Comparison of ENCODE assay signal across 14 cellular contexts in the genomic region with DNA sequence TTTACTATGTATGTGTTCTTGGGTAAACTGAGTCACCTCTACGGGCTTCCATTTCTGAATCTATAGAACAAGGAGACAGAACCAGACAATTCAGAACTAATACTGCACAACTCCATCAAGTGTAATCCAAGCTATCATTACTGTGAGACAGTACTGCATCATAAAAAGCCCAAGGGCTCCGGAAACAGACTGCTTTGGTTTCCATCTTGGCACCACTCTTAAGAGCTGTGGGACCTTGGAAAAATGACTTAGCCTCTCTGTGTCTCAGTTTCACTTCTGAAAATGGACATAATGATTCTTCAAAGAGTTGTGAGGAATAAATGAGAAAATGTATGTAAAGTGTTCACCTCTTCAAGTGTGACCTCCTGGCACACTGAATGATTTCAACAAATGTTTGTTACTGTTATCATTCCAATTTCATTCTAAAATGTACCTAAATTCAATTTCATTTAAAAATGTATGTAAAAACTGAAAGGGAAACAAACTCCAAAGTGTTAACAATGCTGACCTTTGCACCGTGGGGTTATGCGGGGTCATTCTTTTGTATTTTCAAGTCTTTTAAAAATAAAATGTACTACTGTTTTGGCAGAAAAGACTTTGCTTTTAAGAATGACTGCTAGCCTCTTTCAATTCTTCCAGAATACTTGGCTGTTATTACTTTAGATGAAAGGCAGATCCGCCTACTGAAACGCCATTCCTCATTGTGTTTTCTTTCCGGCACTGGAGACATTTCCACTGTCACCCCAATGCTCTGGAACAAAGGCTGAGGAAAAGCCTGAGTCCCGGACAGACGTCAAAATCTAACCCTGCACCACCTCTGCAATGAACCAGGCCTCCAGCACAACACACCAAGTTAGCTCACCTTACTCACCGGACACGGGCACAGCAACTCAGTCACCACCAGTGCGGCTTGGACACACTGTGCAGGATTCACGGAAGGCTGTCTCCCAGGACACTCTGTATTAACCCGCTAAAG.
A peak's percentile ranks its signal among the peaks of the same experiment; 100 is the strongest.
DNase-seq lines count a peak whose midpoint lies in the region; ATAC-seq and TF ChIP-seq lines count a peak whose summit lies in the region.
"Had no signal": no experiment of that assay in that cellular context is flagged by ENCODE, and none has a peak within 500 bp of the region (broad histone marks: within the 10 kb centered on the region; RNA-seq: fewer than 3 reads in every experiment).

No MANE protein-coding gene starts in this region.

- no peak for ATAC-seq in HG02852 (IDR thresholded peaks at IDR 0.05; ENCODE audit: unreplicated experiment)

- H3K27ac ChIP-seq in adrenal gland (peak overlapping the region in 2 of 5 donors; percentile 44 to 59), right atrium auricular region (peak overlapping the region; percentile 54 to 65), substantia nigra (ENCODE audit: low read depth, low read length, poor library complexity, severe bottlenecking) (peak overlapping the region; percentile 44)

- H3K27me3 Mint-ChIP-seq in nephron progenitor cell (ENCODE audit: low read depth, poor library complexity): no peaks in the 10 kb centered on the region
- H3K27me3 Mint-ChIP-seq in activated T-cell treated with anti-CD3 and anti-CD28 coated beads, Interleukin-2, amount 50 U/mL, for 24 hours: no peaks in the 10 kb centered on the region
- H3K27me3 Mint-ChIP-seq: naive B cell had no signal

- H3K4me3 Mint-ChIP-seq in nephron progenitor cell: no peak overlapping the region
- no peak overlapping the region for H3K4me3 Mint-ChIP-seq in activated T-cell treated with anti-CD3 and anti-CD28 coated beads, Interleukin-2, amount 50 U/mL, for 24 hours
- H3K4me3 Mint-ChIP-seq: naive B cell had no signal

- no peak for TF ChIP-seq POLR2A in adrenal gland (IDR thresholded peaks at IDR 0.05)

- intact Hi-C loops in adrenal gland (cut with DNase I): no loop called here

- no peaks in the 10 kb centered on the region for H3K36me3 ChIP-seq in adrenal gland (replicated peaks in 1 of 2)
- H3K36me3 ChIP-seq in right atrium auricular region: no peaks in the 10 kb centered on the region

- TF ChIP-seq CTCF in adrenal gland (IDR thresholded peaks at IDR 0.05) (no peak), right atrium auricular region (IDR thresholded peaks at IDR 0.05) (no peak), nephron progenitor cell (IDR thresholded peaks at IDR 0.05) (no peak)

- peaks cover 50% of the 10 kb centered on the region for H3K36me3 Mint-ChIP-seq in nephron progenitor cell (ENCODE audit: low read depth)
- H3K36me3 Mint-ChIP-seq in activated T-cell treated with anti-CD3 and anti-CD28 coated beads, Interleukin-2, amount 50 U/mL, for 24 hours (ENCODE audit: low read depth): no peaks in the 10 kb centered on the region

- H3K4me3 ChIP-seq in adrenal gland (no peak overlapping the region), right atrium auricular region (no peak overlapping the region)
- H3K4me3 ChIP-seq: smooth muscle cell had no signal

- H3K4me1 Mint-ChIP-seq in nephron progenitor cell: peaks cover 62% of the 10 kb centered on the region
- peaks cover 4% of the 10 kb centered on the region for H3K4me1 Mint-ChIP-seq in activated T-cell treated with anti-CD3 and anti-CD28 coated beads, Interleukin-2, amount 50 U/mL, for 24 hours (ENCODE audit: low read depth)

- no peaks in the 10 kb centered on the region for H3K27me3 ChIP-seq in adrenal gland
- H3K27me3 ChIP-seq in right atrium auricular region: no peaks in the 10 kb centered on the region

- H3K9me3 Mint-ChIP-seq in nephron progenitor cell: no peaks in the 10 kb centered on the region
- H3K9me3 Mint-ChIP-seq in activated T-cell treated with anti-CD3 and anti-CD28 coated beads, Interleukin-2, amount 50 U/mL, for 24 hours: no peaks in the 10 kb centered on the region
- H3K9me3 Mint-ChIP-seq: naive B cell had no signal

- peaks cover 0 to 21% of the 10 kb centered on the region in 2 donors for H3K4me1 ChIP-seq in adrenal gland (replicated peaks in 1 of 2)
- H3K4me1 ChIP-seq in right atrium auricular region: peaks cover 0 to 18% of the 10 kb centered on the region in 2 donors

- H3K27ac Mint-ChIP-seq in nephron progenitor cell: peak overlapping the region; percentile 66
- no peak overlapping the region for H3K27ac Mint-ChIP-seq in activated T-cell treated with anti-CD3 and anti-CD28 coated beads, Interleukin-2, amount 50 U/mL, for 24 hours
- H3K27ac Mint-ChIP-seq: naive B cell had no signal

- WGBS in adrenal gland, 4 donors: 74 to 77% (median 76%) methylated on average over 14 of the region's 14 CpGs

- H3K9me3 ChIP-seq in adrenal gland (replicated peaks in 1 of 3): no peaks in the 10 kb centered on the region
- no peaks in the 10 kb centered on the region for H3K9me3 ChIP-seq in right atrium auricular region

- peak in 5 of 7 donors; percentile 30 to 70 (median 35) for DNase-seq in adrenal gland
- peak; percentile 64 for DNase-seq in right atrium auricular region (ENCODE audit: low spot score)
- DNase-seq in nephron progenitor cell: no peak
- DNase-seq in substantia nigra (lab: John Stamatoyannopoulos, UW): no peak
- no peak for DNase-seq in activated effector memory CD4-positive, alpha-beta T cell treated with anti-CD3 and anti-CD28 coated beads, Interleukin-2, amount 50 U/mL, for 16 hours
- no peak for DNase-seq in activated T-cell treated with anti-CD3 and anti-CD28 coated beads, Interleukin-2, amount 50 U/mL, for 24 hours
- DNase-seq in NCI-H1417 (lab: John Stamatoyannopoulos, UW): no peak
- DNase-seq: activated CD4-positive, alpha-beta T cell treated with anti-CD3 and anti-CD28 coated beads for 48 hours; activated T-cell treated with anti-CD3 and anti-CD28 coated beads, Interleukin-2, amount 50 U/mL, for 1 hour; naive B cell; NCI-H2081; NCI-H69 had no signal

Comparison
In these comparisons a context has a peak if more than half of its experiments do, and no peak if none do; other contexts are left out.
1. DNase-seq: peak in adrenal gland (5 of 7) and right atrium auricular region (single experiment); none in nephron progenitor cell (single experiment), substantia nigra (0 of 49), activated effector memory CD4-positive, alpha-beta T cell treated with anti-CD3 and anti-CD28 coated beads, Interleukin-2, amount 50 U/mL, for 16 hours (single experiment), activated T-cell treated with anti-CD3 and anti-CD28 coated beads, Interleukin-2, amount 50 U/mL, for 24 hours (single experiment) and NCI-H1417 (0 of 3).